Comparison of ENCODE assay signal across 8 cellular contexts in genomic region chr6:144725731-144726522, GRCh38.
DNase-seq lines count a peak whose midpoint lies in the region; ATAC-seq, FAIRE-seq and TF ChIP-seq lines count a peak whose summit lies in the region.

No MANE protein-coding gene starts in this region.

- no peaks in the 10 kb centered on the region for H3K4me1 ChIP-seq in breast epithelium

- peak overlapping the region in 1 of 2 donors; percentile 15 for H3K27ac ChIP-seq in breast epithelium

- TF ChIP-seq POLR2A in breast epithelium (IDR thresholded peaks at IDR 0.05) = no peak

- no peaks in the 10 kb centered on the region for H3K27me3 ChIP-seq in breast epithelium

- TF ChIP-seq CTCF in GM13977 (IDR thresholded peaks at IDR 0.05; ENCODE audit: extremely low read depth, insufficient read depth, missing control alignments) (no peak), breast epithelium (IDR thresholded peaks at IDR 0.05) (no peak)

- peak; percentile 13 for DNase-seq in GM13977 (ENCODE audit: low spot score)
- DNase-seq in HTR-8/SVneo (ENCODE audit: insufficient read length, low spot score) = peak; percentile 10
- peak; percentile 93 for DNase-seq in kidney glomerular epithelial cell (lab: John Stamatoyannopoulos, UW)
- DNase-seq in C1 segment of cervical spinal cord (lab: John Stamatoyannopoulos, UW) = no peak
- DNase-seq in breast epithelium (ENCODE audit: low spot score in 2 of 2) = no peak
- no peak for DNase-seq in GM19238 (ENCODE audit: insufficient read length, low spot score)

- ATAC-seq in GM21447 (IDR thresholded peaks at IDR 0.05; ENCODE audit: unreplicated experiment) (peak; percentile 77), GM21528 (IDR thresholded peaks at IDR 0.05; ENCODE audit: low FRiP score, unreplicated experiment) (no peak)

- H3K9me3 ChIP-seq in breast epithelium = no peaks in the 10 kb centered on the region

- no peak overlapping the region for H3K4me3 ChIP-seq in breast epithelium

- intact Hi-C loops in breast epithelium (cut with DNase I; ENCODE audit: low total_unique reads) = no loop called here

- no peak for FAIRE-seq in HTR-8/SVneo (lab: Jason Lieb, UNC)

- in situ Hi-C loops in GM13977 (cut with MboI; ENCODE audit: low pct_unique_long_range_greater_than_20kb, low sequenced_read_pairs, unreplicated experiment) = no loop called here

- no peaks in the 10 kb centered on the region for H3K36me3 ChIP-seq in breast epithelium

Comparison
In these comparisons a context has a peak if more than half of its experiments do, and no peak if none do; other contexts are left out.
1. DNase-seq: peak in GM13977 (single experiment), HTR-8/SVneo (single experiment) and kidney glomerular epithelial cell (single experiment); none in C1 segment of cervical spinal cord (0 of 14), breast epithelium (0 of 2) and GM19238 (single experiment).